Comparison of ENCODE assay signal across 15 cellular contexts in genomic region chr2:192197387-192197786, GRCh38. TPM values are rescaled to one million over a fixed set of nuclear protein-coding genes. Genes with fewer than 3 reads are reported as not detected.
DNase-seq lines count a peak whose midpoint lies in the region; ATAC-seq, FAIRE-seq and TF ChIP-seq lines count a peak whose summit lies in the region.
"Had no signal": no experiment of that assay in that cellular context is flagged by ENCODE, and none has a peak within 500 bp of the region (broad histone marks: within the 10 kb centered on the region; RNA-seq: fewer than 3 reads in every experiment).

No MANE protein-coding gene starts in this region.

- no peak for ATAC-seq in HG03095 (IDR thresholded peaks at IDR 0.05; ENCODE audit: unreplicated experiment)

- in situ Hi-C loops in T47D (cut with HindIII; ENCODE audit: low pct_unique_long_range_greater_than_20kb, low sequenced_read_pairs), result no loop called here

- CTCF ChIA-PET in RWPE1 (lab: Yijun Ruan, JAX), result no interaction called here

- no peaks in the 10 kb centered on the region for H3K9me3 Mint-ChIP-seq in type B pancreatic cell

- H3K27ac Mint-ChIP-seq in type B pancreatic cell, result no peak overlapping the region

- H3K36me3 ChIP-seq in breast epithelium, result no peaks in the 10 kb centered on the region
- H3K36me3 ChIP-seq: BLaER1, WERI-Rb-1 had no signal

- no peaks in the 10 kb centered on the region for H3K9me3 ChIP-seq in breast epithelium

- TF ChIP-seq CTCF in breast epithelium (IDR thresholded peaks at IDR 0.05), result no peak
- TF ChIP-seq CTCF in RWPE1 (conservative IDR thresholded peaks at IDR 0.05; ENCODE audit: low read depth), result peak; percentile 35; the same call in 1 of the 2 replicates
- TF ChIP-seq CTCF in fibroblast of pulmonary artery (IDR thresholded peaks at IDR 0.05; ENCODE audit: low read length, missing control alignments), result peak; percentile 26
- peak; percentile 33 for TF ChIP-seq CTCF in type B pancreatic cell (conservative IDR thresholded peaks at IDR 0.05)

- H3K27ac ChIP-seq in breast epithelium, result no peak overlapping the region
- H3K27ac ChIP-seq in RWPE1, result no peak overlapping the region
- H3K27ac ChIP-seq: BLaER1, KMS-11, WERI-Rb-1 had no signal

- H3K4me3 Mint-ChIP-seq in type B pancreatic cell, result no peak overlapping the region

- POLR2A ChIA-PET in RWPE1 (lab: Yijun Ruan, JAX; ENCODE audit: low non-redundant PET), result no interaction called here

- peaks cover 77% of the 10 kb centered on the region for H3K27me3 Mint-ChIP-seq in type B pancreatic cell

- H3K4me1 Mint-ChIP-seq in type B pancreatic cell (ENCODE audit: unreplicated experiment), result peaks cover 21% of the 10 kb centered on the region

- peaks cover 13 to 18% of the 10 kb centered on the region in 2 donors for H3K4me1 ChIP-seq in breast epithelium
- H3K4me1 ChIP-seq: BLaER1 had no signal

- intact Hi-C loops in breast epithelium (cut with DNase I; ENCODE audit: low total_unique reads), result no loop called here

- FAIRE-seq in urothelium cell line (lab: Jason Lieb, UNC), result no peak
- FAIRE-seq: endometrium, kidney had no signal

- H3K4me3 ChIP-seq in breast epithelium (no peak overlapping the region), fibroblast of pulmonary artery (replicated peaks; ENCODE audit: low read depth, low read length) (no peak overlapping the region)
- H3K4me3 ChIP-seq: BLaER1 had no signal

- peak; percentile 33 for DNase-seq in T47D (ENCODE audit: low read depth in 1 of 2, low spot score in 1 of 2)
- no peak for DNase-seq in breast epithelium (ENCODE audit: low spot score in 2 of 2)
- peak; percentile 13 for DNase-seq in RWPE1 (ENCODE audit: low spot score)
- DNase-seq in fibroblast of pulmonary artery (ENCODE audit: low read depth), result peak; percentile 33
- no peak for DNase-seq in type B pancreatic cell (ENCODE audit: extremely low spot score, unreplicated experiment)
- no peak for DNase-seq in urothelium cell line (ENCODE audit: low spot score)
- DNase-seq in COLO668 (lab: John Stamatoyannopoulos, UW; ENCODE audit: unreplicated experiment), result no peak
- DNase-seq: activated effector memory CD4-positive, alpha-beta T cell treated with anti-CD3 and anti-CD28 coated beads, Interleukin-2, amount 50 U/mL, for 16 hours; kidney; NCI-H774; WERI-Rb-1 had no signal

- H3K36me3 Mint-ChIP-seq in type B pancreatic cell, result peaks cover 4% of the 10 kb centered on the region

- peaks cover 0 to 62% of the 10 kb centered on the region in 2 donors for H3K27me3 ChIP-seq in breast epithelium

- no peak for TF ChIP-seq POLR2A in breast epithelium (IDR thresholded peaks at IDR 0.05)

RNA-seq across cellular contexts. Expression of gene TMEFF2, which starts 2.7 kb away (rescaled TPM):
- total RNA-seq in breast epithelium (under 1 TPM in 1 of 3 donors, not detected in 2; 0.32 TPM), type B pancreatic cell (ENCODE audit: low replicate concordance) (10.7 and 14.0 TPM in 2 replicates)
- total RNA-seq: kidney had no signal

Comparison
In these comparisons a context has a peak if more than half of its experiments do, and no peak if none do; other contexts are left out.
1. DNase-seq: peak in T47D (2 of 2), RWPE1 (single experiment) and fibroblast of pulmonary artery (single experiment); none in breast epithelium (0 of 2), type B pancreatic cell (single experiment), urothelium cell line (single experiment) and COLO668 (single experiment).
2. CTCF ChIP-seq: peak in RWPE1 (single experiment), fibroblast of pulmonary artery (single experiment) and type B pancreatic cell (single experiment); none in breast epithelium (0 of 3).